ENCODE assay signal across 1 cellular context in the genomic region with DNA sequence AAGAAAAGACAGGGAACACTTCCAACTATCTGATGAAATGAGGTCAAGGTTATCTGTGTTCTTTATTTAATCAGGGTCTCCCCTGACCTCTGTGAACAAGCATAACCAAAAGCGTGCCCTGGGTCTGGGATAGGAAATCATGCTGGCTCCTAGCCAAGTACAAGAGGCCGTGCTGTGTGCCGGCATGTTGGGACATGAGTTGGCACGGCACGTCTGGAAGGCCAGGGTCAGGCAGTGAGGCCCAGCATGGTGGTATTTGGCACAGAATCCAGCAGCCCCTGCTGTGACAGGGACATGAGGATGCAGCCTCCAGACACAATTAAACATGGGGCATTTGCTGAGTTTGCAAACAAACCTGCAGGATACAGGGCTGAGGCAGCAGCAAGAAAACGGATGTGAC.
TF ChIP-seq lines count a peak whose summit lies in the region.

No MANE protein-coding gene starts in this region.

TF ChIP-seq in HepG2, 621 proteins besides CTCF, POLR2A, EP300 and RAD21 (continued from another document):
- TF ChIP-seq MLX (CRISPR knock-in tag; IDR thresholded peaks at IDR 0.05) (no peak), BATF2 (CRISPR knock-in tag; IDR thresholded peaks at IDR 0.05) (no peak), ZFX (CRISPR knock-in tag; IDR thresholded peaks at IDR 0.05; ENCODE audit: low read depth) (no peak), ZNF782 (CRISPR knock-in tag; IDR thresholded peaks at IDR 0.05; ENCODE audit: borderline replicate concordance) (no peak), SRSF9 (IDR thresholded peaks at IDR 0.05; ENCODE audit: borderline replicate concordance, insufficient read depth, low read depth, low read length, poor library complexity, severe bottlenecking) (no peak)
